In the genomic region with DNA sequence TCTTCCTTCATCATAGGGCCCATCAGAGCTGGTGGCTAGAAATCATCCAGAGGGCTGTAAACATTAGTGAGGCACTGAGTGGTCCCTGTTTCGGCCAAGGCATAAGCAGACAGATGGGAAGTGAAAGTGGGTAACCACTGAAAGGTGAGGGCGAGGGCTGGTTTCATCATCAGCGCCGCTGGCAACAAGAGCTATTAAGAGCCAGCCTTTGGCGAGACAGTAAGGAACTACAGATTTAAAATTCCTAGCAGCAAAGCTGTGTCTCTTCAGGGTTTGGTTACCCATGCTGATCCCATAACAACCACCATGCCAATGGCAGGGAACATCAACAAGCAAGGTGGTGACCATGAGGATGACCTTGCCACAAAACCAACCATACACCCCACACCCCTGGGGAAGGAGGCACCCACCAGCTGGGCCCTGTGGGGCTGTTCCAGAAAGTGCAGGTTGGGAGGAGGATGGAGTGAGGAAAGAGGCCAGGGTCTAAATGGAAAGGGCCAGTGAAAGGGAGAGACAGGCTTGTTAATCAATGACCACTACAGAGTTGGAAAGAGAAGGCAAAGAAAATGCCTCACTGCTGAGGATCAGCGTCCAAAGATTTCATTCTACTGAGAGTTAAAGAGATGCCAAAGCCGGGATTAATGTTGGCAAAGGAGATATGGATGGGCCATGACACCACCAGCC, we compare ENCODE assay signal across 9 cellular contexts. TPM values are rescaled to one million over a fixed set of nuclear protein-coding genes. Genes with fewer than 3 reads are reported as not detected.
A peak's percentile ranks its signal among the peaks of the same experiment; 100 is the strongest.
DNase-seq lines count a peak whose midpoint lies in the region; ATAC-seq and TF ChIP-seq lines count a peak whose summit lies in the region.
"Had no signal": no experiment of that assay in that cellular context is flagged by ENCODE, and none has a peak within 500 bp of the region (broad histone marks: within the 10 kb centered on the region; RNA-seq: fewer than 3 reads in every experiment).

No MANE protein-coding gene starts in this region.

- no peaks in the 10 kb centered on the region for H3K27me3 Mint-ChIP-seq in activated CD4-positive, alpha-beta memory T cell treated with anti-CD3 and anti-CD28 coated beads for 36 hours

- H3K23ac ChIP-seq in mesendoderm (ENCODE audit: low read length), result no peak overlapping the region

- H3K9me3 ChIP-seq in right atrium auricular region, result no peaks in the 10 kb centered on the region

- no peaks in the 10 kb centered on the region for H3K9me3 Mint-ChIP-seq in activated CD4-positive, alpha-beta memory T cell treated with anti-CD3 and anti-CD28 coated beads for 36 hours

- CTCF ChIA-PET in activated CD4-positive, alpha-beta memory T cell treated with anti-CD3 and anti-CD28 coated beads for 36 hours (lab: Charles Lee), result interaction anchor here (1.0 to 2.7 kb wide), 3 partner anchors 10 to 91 kb away, joined by 3 to 16 read pairs (median 4); no protein-coding TSS in a partner anchor

- no peak overlapping the region for H2BK5ac ChIP-seq in mesendoderm (ENCODE audit: low read length)

- TF ChIP-seq CTCF in foreskin keratinocyte (conservative IDR thresholded peaks at IDR 0.05) (no peak), right atrium auricular region (IDR thresholded peaks at IDR 0.05) (no peak)

- intact Hi-C loops in activated CD4-positive, alpha-beta memory T cell treated with anti-CD3 and anti-CD28 coated beads for 36 hours (cut with micrococcal nuclease), result loop anchor here (1.0 kb wide), 1 partner anchor 8 kb away; no protein-coding TSS in a partner anchor

- ATAC-seq in GM19043 (IDR thresholded peaks at IDR 0.05; ENCODE audit: low read depth, unreplicated experiment) (peak; percentile 87), HG03066 (IDR thresholded peaks at IDR 0.05; ENCODE audit: low read depth, unreplicated experiment) (peak; percentile 83), foreskin keratinocyte (no peak)

- POLR2A ChIA-PET in activated CD4-positive, alpha-beta memory T cell treated with anti-CD3 and anti-CD28 coated beads for 36 hours (lab: Charles Lee), result interaction anchor here (1.4 kb wide), 2 partner anchors 9 to 14 kb away, joined by 4 to 9 read pairs; a partner anchor contains a TSS

- no peaks in the 10 kb centered on the region for H3K79me2 ChIP-seq in mesendoderm (ENCODE audit: control insufficient read depth, insufficient read depth, low read length)

- no peak overlapping the region for H3K9ac ChIP-seq in mesendoderm (ENCODE audit: low read length)

- H3K36me3 ChIP-seq in mesendoderm (ENCODE audit: control insufficient read depth, insufficient read depth, low read length) (no peaks in the 10 kb centered on the region), right atrium auricular region (no peaks in the 10 kb centered on the region)

- H3K4me1 ChIP-seq in foreskin keratinocyte (peaks cover 18% of the 10 kb centered on the region), mesendoderm (ENCODE audit: control insufficient read depth, low read depth, low read length) (peaks cover under 1% of the 10 kb centered on the region), right atrium auricular region (peaks cover 0 to 12% of the 10 kb centered on the region in 2 donors)

- no peak overlapping the region for H3K4ac ChIP-seq in mesendoderm (ENCODE audit: low read depth, low read length)

- H3K4me3 ChIP-seq in mesendoderm (ENCODE audit: low read length), result no peak overlapping the region
- no peak overlapping the region for H3K4me3 ChIP-seq in right atrium auricular region

- no peak overlapping the region for H4K8ac ChIP-seq in mesendoderm (ENCODE audit: low read depth, low read length)

- no peaks in the 10 kb centered on the region for H3K79me1 ChIP-seq in mesendoderm (ENCODE audit: low read length)

- H3K27me3 ChIP-seq in foreskin keratinocyte, result no peaks in the 10 kb centered on the region
- no peaks in the 10 kb centered on the region for H3K27me3 ChIP-seq in mesendoderm (ENCODE audit: insufficient read depth, low read length, poor library complexity)
- no peaks in the 10 kb centered on the region for H3K27me3 ChIP-seq in right atrium auricular region

- no peak overlapping the region for H2BK15ac ChIP-seq in mesendoderm (replicated peaks; ENCODE audit: low read depth)

- no peak overlapping the region for H3K18ac ChIP-seq in mesendoderm (ENCODE audit: low read length)

- DNase-seq in CD1c-positive myeloid dendritic cell (ENCODE audit: extremely low spot score) (peak; percentile 61), foreskin keratinocyte (no peak), mesendoderm (no peak), right atrium auricular region (ENCODE audit: low spot score) (no peak), medulla oblongata (ENCODE audit: extremely low spot score) (no peak)
- peak; percentile 73 for DNase-seq in activated CD4-positive, alpha-beta memory T cell treated with anti-CD3 and anti-CD28 coated beads for 36 hours
- DNase-seq: Calu3 had no signal

- H3K4me2 ChIP-seq in mesendoderm (ENCODE audit: low read length), result no peak overlapping the region

- H3K56ac ChIP-seq in mesendoderm (ENCODE audit: low read length), result no peak overlapping the region

- no peak overlapping the region for H3K4me3 Mint-ChIP-seq in activated CD4-positive, alpha-beta memory T cell treated with anti-CD3 and anti-CD28 coated beads for 36 hours

- H3K27ac ChIP-seq in foreskin keratinocyte (no peak overlapping the region), mesendoderm (ENCODE audit: low read depth, low read length) (no peak overlapping the region), right atrium auricular region (no peak overlapping the region)

- no peak overlapping the region for H2AK5ac ChIP-seq in mesendoderm (ENCODE audit: low read length)

- WGBS in mesendoderm (ENCODE audit: extremely low coverage, insufficient coverage, low lambda C conversion rate), result no CpG with 5 or more reads among the region's 7 CpGs

- no peak overlapping the region for H4K5ac ChIP-seq in mesendoderm (ENCODE audit: low read length)

- peaks cover 64% of the 10 kb centered on the region for H3K4me1 Mint-ChIP-seq in activated CD4-positive, alpha-beta memory T cell treated with anti-CD3 and anti-CD28 coated beads for 36 hours (ENCODE audit: low read depth)

- no peaks in the 10 kb centered on the region for H3K36me3 Mint-ChIP-seq in activated CD4-positive, alpha-beta memory T cell treated with anti-CD3 and anti-CD28 coated beads for 36 hours

- no peak overlapping the region for H3K27ac Mint-ChIP-seq in activated CD4-positive, alpha-beta memory T cell treated with anti-CD3 and anti-CD28 coated beads for 36 hours

- H2BK120ac ChIP-seq in mesendoderm (ENCODE audit: low read depth, low read length), result no peak overlapping the region

RNA-seq across cellular contexts. Expression of a gene that starts 9.0 kb away (rescaled TPM):
- 10 to 100 TPM; 88.8 to 91.3 TPM for total RNA-seq in activated CD4-positive, alpha-beta memory T cell treated with anti-CD3 and anti-CD28 coated beads for 36 hours
- 177 and 209 TPM in 2 replicates for total RNA-seq in foreskin keratinocyte
- polyA plus RNA-seq in foreskin keratinocyte, result 72.0 and 101 TPM in 2 replicates
- 69.0 TPM for polyA plus RNA-seq in mesendoderm (2013, experiment 1 of 2)
- polyA plus RNA-seq in mesendoderm (2013, experiment 2 of 2), result 68.0 TPM
- 10 to 100 TPM; 16.8 to 19.7 TPM for total RNA-seq in right atrium auricular region

RNA-seq across cellular contexts. Expression of a gene that starts 52.3 kb away (rescaled TPM):
- total RNA-seq in activated CD4-positive, alpha-beta memory T cell treated with anti-CD3 and anti-CD28 coated beads for 36 hours, result 10 to 100 TPM; 39.3 to 41.4 TPM
- total RNA-seq in foreskin keratinocyte (26.9 and 30.4 TPM in 2 replicates), right atrium auricular region (10 to 100 TPM; 27.4 to 29.4 TPM)
- polyA plus RNA-seq in foreskin keratinocyte, result 47.5 and 49.9 TPM in 2 replicates
- 22.8 TPM for polyA plus RNA-seq in mesendoderm (2013, experiment 1 of 2)
- polyA plus RNA-seq in mesendoderm (2013, experiment 2 of 2), result 23.4 TPM

Comparison
In these comparisons a context has a peak if more than half of its experiments do, and no peak if none do; other contexts are left out.
1. DNase-seq: peak in CD1c-positive myeloid dendritic cell (single experiment) and activated CD4-positive, alpha-beta memory T cell treated with anti-CD3 and anti-CD28 coated beads for 36 hours (single experiment); none in foreskin keratinocyte (0 of 2), mesendoderm (single experiment), right atrium auricular region (single experiment) and medulla oblongata (single experiment).